Comparison of ENCODE assay signal across 7 cellular contexts in the genomic region with DNA sequence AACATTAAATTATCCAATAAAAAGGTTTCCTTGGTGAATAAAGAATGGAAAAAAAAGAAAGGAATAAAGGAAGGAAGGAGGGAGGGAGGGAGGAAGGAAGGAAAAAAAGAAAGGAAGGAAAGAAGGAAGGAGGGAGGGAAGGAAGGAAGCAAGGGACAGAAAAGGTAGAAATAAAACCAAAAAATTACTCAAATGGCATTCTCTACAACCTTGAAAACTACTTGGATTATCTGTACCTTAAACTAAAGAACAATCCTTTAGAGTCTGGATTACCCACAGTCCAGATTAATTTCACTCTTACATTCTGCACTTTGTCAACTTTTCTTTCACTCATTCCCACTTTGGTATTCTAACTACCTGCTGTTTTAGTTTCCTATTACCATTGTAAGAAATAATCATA.
"Had no signal": no experiment of that assay in that cellular context is flagged by ENCODE, and none has a peak within 500 bp of the region (broad histone marks: within the 10 kb centered on the region; RNA-seq: fewer than 3 reads in every experiment).

No MANE protein-coding gene starts in this region.

- H3K4me2 ChIP-seq: KMS-11 had no signal

- ATAC-seq: HepG2 had no signal

- H3K27ac ChIP-seq: HL-60, KMS-11 had no signal

- FAIRE-seq: HepG2, HTR-8/SVneo had no signal

- H3K9ac ChIP-seq: KMS-11 had no signal

- DNase-seq: IMR-90, KBM-7, KG1 had no signal
